In the genomic region with DNA sequence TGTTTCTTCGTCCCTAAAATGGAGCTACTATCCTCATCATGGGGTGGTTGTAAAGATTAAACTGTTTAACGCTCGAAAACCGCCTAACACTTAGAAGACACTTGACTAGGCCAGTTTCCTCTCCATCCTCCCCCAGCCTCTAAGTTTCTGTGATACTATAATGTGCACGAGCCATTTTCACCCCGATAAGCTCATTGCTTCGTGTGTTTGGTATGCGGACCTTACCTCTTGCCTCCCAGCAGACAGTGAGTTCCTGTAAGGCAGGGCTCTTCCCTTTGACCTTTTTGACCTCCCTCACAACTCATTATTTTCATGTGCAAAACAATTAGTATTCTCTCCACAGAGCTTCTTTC, we compare ENCODE assay signal across 7 cellular contexts. TPM values are rescaled to one million over a fixed set of nuclear protein-coding genes. Genes with fewer than 3 reads are reported as not detected.
DNase-seq lines count a peak whose midpoint lies in the region; ATAC-seq lines count a peak whose summit lies in the region.

No MANE protein-coding gene starts in this region.

- H3K9me3 ChIP-seq in mucosa of rectum (ENCODE audit: control insufficient read depth in 2 of 2, low read length in 2 of 2), result no peaks in the 10 kb centered on the region

- no peaks in the 10 kb centered on the region for H3K27me3 ChIP-seq in mucosa of rectum (ENCODE audit: control insufficient read depth in 2 of 2, insufficient read depth in 2 of 2, low read length in 2 of 2)

- H3K36me3 ChIP-seq in mucosa of rectum (ENCODE audit: control insufficient read depth in 2 of 2, insufficient read depth in 2 of 2, low read length in 2 of 2), result no peaks in the 10 kb centered on the region

- peak; percentile 25 for ATAC-seq in GM19395 (IDR thresholded peaks at IDR 0.05; ENCODE audit: unreplicated experiment)
- no peak for ATAC-seq in HG03442 (IDR thresholded peaks at IDR 0.05; ENCODE audit: unreplicated experiment)

- H3K4me3 ChIP-seq in Jurkat, Clone E6-1 (ENCODE audit: low read length), result peak overlapping the region; percentile 56
- peak overlapping the region; percentile 87 to 89 for H3K4me3 ChIP-seq in mucosa of rectum (ENCODE audit: low read length in 2 of 2)

- H3K9ac ChIP-seq in mucosa of rectum (ENCODE audit: low read depth in 1 of 2, low read length in 2 of 2), result peak overlapping the region; percentile 72 to 82

- H3K4me1 ChIP-seq in mucosa of rectum (ENCODE audit: control insufficient read depth in 2 of 2, insufficient read depth in 2 of 2, low read length in 2 of 2), result peaks cover 13 to 15% of the 10 kb centered on the region in 2 donors

- H3K27ac ChIP-seq in caudate nucleus (ENCODE audit: low read depth, low read length) (peak overlapping the region; percentile 79), mucosa of rectum (ENCODE audit: low read depth in 2 of 2, low read length in 2 of 2) (peak overlapping the region; percentile 87 to 91)

- no peak for DNase-seq in Jurkat, Clone E6-1 (ENCODE audit: low read depth, low spot score)
- DNase-seq in caudate nucleus (lab: John Stamatoyannopoulos, UW), result peak in 3 of 61 donors; percentile 17 to 51 (median 30)
- no peak for DNase-seq in AG08395 (ENCODE audit: low spot score)
- no peak for DNase-seq in GM03348 (ENCODE audit: low spot score)

RNA-seq across cellular contexts. Expression of a gene that starts 0.5 kb away (rescaled TPM):
- polyA plus RNA-seq in Jurkat, Clone E6-1 (2012; ENCODE audit: insufficient read depth, insufficient read length), result 10.1 TPM
